In the genomic region with DNA sequence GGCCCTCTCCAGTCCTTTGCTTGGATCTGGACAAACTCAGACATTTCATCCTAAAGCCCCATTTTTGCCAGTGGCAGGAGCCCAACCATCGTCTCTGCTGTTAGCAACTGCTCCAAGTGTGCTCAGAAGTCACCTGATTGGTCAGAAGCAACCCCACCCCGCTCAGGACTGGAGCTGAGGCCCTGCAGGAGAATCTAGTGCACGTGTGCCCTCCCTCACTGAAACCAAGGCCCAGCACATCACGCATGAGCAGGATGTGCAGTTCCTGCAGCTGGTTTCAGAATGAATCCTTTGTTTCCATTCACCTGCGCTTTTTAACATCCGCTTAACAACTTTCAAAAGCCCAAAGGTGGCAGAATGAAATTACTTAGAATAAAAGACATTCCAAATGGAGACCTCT, we compare ENCODE assay signal across 9 cellular contexts.
A peak's percentile ranks its signal among the peaks of the same experiment; 100 is the strongest.
DNase-seq lines count a peak whose midpoint lies in the region; ATAC-seq and FAIRE-seq lines count a peak whose summit lies in the region.
"Had no signal": no experiment of that assay in that cellular context is flagged by ENCODE, and none has a peak within 500 bp of the region (broad histone marks: within the 10 kb centered on the region; RNA-seq: fewer than 3 reads in every experiment).

No MANE protein-coding gene starts in this region.

- peak overlapping the region in 1 of 2 donors; percentile 11 for H3K4me3 Mint-ChIP-seq in activated T-cell treated with anti-CD3 and anti-CD28 coated beads, Interleukin-2, amount 50 U/mL, for 72 hours

- H3K27me3 Mint-ChIP-seq in activated T-cell treated with anti-CD3 and anti-CD28 coated beads, Interleukin-2, amount 50 U/mL, for 72 hours (ENCODE audit: low read depth): no peaks in the 10 kb centered on the region

- DNase-seq in activated T-cell treated with anti-CD3 and anti-CD28 coated beads, Interleukin-2, amount 50 U/mL, for 72 hours: peak; percentile 67 to 74
- DNase-seq in stimulated activated CD4-positive, alpha-beta T cell treated with anti-CD3 and anti-CD28 coated beads, Interleukin-2, amount 100 ng/mL, for 24 hours: peak; percentile 54 to 71
- DNase-seq in putamen (ENCODE audit: low spot score): no peak
- DNase-seq in NCI-H774 (lab: John Stamatoyannopoulos, UW): no peak
- no peak for DNase-seq in HTR-8/SVneo (ENCODE audit: insufficient read length, low spot score)
- DNase-seq in SIG-M5 treated with dmso at 0.1 percent for 504 hours (lab: John Stamatoyannopoulos, UW; ENCODE audit: unreplicated experiment): no peak

- no peak for FAIRE-seq in HTR-8/SVneo (lab: Jason Lieb, UNC)

- no peaks in the 10 kb centered on the region for H3K36me3 Mint-ChIP-seq in activated T-cell treated with anti-CD3 and anti-CD28 coated beads, Interleukin-2, amount 50 U/mL, for 72 hours (ENCODE audit: insufficient read depth in 2 of 2)

- no peaks in the 10 kb centered on the region for H3K9me3 Mint-ChIP-seq in activated T-cell treated with anti-CD3 and anti-CD28 coated beads, Interleukin-2, amount 50 U/mL, for 72 hours

- ATAC-seq in GM19468 (IDR thresholded peaks at IDR 0.05; ENCODE audit: extremely low read depth, unreplicated experiment) (peak; percentile 89), HG03135 (IDR thresholded peaks at IDR 0.05; ENCODE audit: unreplicated experiment) (peak; percentile 97)
- peak; percentile 90 to 94 for ATAC-seq in activated T-cell treated with anti-CD3 and anti-CD28 coated beads, Interleukin-2, amount 50 U/mL, for 72 hours (replicated peaks in 1 of 2)
- ATAC-seq: Panc1 had no signal

- no peaks in the 10 kb centered on the region for H3K4me1 Mint-ChIP-seq in activated T-cell treated with anti-CD3 and anti-CD28 coated beads, Interleukin-2, amount 50 U/mL, for 72 hours (ENCODE audit: low read depth)

- no peak overlapping the region for H3K27ac Mint-ChIP-seq in activated T-cell treated with anti-CD3 and anti-CD28 coated beads, Interleukin-2, amount 50 U/mL, for 72 hours

Comparison
In these comparisons a context has a peak if more than half of its experiments do, and no peak if none do; other contexts are left out.
1. DNase-seq: peak in activated T-cell treated with anti-CD3 and anti-CD28 coated beads, Interleukin-2, amount 50 U/mL, for 72 hours (2 of 2) and stimulated activated CD4-positive, alpha-beta T cell treated with anti-CD3 and anti-CD28 coated beads, Interleukin-2, amount 100 ng/mL, for 24 hours (2 of 2); none in putamen (single experiment), NCI-H774 (single experiment), HTR-8/SVneo (single experiment) and SIG-M5 treated with dmso at 0.1 percent for 504 hours (single experiment).
2. Peak in every context shown above with its lines, with median percentiles within 50 percentile points of each other: ATAC-seq.